ENCODE assay signal across 8 cellular contexts in the genomic region with DNA sequence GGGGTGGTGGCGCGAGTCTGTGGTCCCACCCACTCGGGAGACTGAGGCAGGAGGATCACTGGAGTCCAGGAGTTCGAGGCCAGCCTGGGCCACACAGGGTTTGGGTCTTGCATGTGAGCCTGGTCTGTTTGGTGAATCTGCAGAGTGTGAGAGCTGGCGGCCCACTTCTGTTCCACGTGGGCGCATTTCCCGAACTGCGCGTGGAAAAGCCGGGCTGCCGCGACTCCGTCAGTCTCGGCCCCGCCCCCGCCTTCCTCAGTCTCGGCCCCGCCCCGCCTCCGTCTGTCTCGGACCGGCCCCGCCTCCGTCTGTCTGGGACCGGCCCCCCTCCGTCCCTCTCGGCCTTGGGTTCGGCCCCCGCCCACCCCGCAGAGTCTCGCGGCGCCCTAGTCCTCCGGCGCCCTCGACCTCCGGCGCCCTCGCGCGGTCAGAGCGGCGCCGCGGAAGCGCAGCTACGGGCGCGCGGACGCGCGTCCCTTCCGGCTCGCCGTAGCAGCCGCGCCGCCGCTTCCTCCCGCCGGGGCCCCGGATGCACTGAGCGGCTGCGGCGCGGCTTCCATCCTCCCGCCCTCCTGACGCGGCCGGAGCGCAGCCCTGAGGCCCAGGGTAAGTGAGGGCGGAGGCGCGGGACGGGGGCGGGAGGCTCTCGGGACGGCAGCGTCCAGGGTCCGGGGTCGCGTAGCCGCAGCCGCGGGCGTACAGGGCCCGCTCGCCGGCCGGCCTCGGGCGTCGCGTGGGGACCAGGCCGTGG. TPM values are rescaled to one million over a fixed set of nuclear protein-coding genes. Genes with fewer than 3 reads are reported as not detected.
DNase-seq lines count a peak whose midpoint lies in the region; ATAC-seq and TF ChIP-seq lines count a peak whose summit lies in the region.

A gene with protein sequence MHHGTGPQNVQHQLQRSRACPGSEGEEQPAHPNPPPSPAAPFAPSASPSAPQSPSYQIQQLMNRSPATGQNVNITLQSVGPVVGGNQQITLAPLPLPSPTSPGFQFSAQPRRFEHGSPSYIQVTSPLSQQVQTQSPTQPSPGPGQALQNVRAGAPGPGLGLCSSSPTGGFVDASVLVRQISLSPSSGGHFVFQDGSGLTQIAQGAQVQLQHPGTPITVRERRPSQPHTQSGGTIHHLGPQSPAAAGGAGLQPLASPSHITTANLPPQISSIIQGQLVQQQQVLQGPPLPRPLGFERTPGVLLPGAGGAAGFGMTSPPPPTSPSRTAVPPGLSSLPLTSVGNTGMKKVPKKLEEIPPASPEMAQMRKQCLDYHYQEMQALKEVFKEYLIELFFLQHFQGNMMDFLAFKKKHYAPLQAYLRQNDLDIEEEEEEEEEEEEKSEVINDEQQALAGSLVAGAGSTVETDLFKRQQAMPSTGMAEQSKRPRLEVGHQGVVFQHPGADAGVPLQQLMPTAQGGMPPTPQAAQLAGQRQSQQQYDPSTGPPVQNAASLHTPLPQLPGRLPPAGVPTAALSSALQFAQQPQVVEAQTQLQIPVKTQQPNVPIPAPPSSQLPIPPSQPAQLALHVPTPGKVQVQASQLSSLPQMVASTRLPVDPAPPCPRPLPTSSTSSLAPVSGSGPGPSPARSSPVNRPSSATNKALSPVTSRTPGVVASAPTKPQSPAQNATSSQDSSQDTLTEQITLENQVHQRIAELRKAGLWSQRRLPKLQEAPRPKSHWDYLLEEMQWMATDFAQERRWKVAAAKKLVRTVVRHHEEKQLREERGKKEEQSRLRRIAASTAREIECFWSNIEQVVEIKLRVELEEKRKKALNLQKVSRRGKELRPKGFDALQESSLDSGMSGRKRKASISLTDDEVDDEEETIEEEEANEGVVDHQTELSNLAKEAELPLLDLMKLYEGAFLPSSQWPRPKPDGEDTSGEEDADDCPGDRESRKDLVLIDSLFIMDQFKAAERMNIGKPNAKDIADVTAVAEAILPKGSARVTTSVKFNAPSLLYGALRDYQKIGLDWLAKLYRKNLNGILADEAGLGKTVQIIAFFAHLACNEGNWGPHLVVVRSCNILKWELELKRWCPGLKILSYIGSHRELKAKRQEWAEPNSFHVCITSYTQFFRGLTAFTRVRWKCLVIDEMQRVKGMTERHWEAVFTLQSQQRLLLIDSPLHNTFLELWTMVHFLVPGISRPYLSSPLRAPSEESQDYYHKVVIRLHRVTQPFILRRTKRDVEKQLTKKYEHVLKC (N-terminal part only) (plus strand): TSS at position 512 of the 751 bp plus-strand sequence. CDS start 10,678 bp downstream, outside the sequence.

- H3K27me3 Mint-ChIP-seq in T-cell = no peaks in the 10 kb centered on the region
- H3K27me3 Mint-ChIP-seq in progenitor cell of endocrine pancreas = no peaks in the 10 kb centered on the region

- peak within 1 kb of the TSS; percentile 89 to 93 (median 91) for H3K4me3 Mint-ChIP-seq in T-cell
- H3K4me3 Mint-ChIP-seq in progenitor cell of endocrine pancreas (ENCODE audit: low read depth) = peak within 1 kb of the TSS; percentile 90

- DNase-seq in NCI-H1436 treated with DMSO at 0.1 percent for 48 hours (lab: John Stamatoyannopoulos, UW) (peak; percentile 15), T-cell (peak; percentile 71 to 96 (median 84)), heart right ventricle (peak; percentile 96 to 97), progenitor cell of endocrine pancreas (ENCODE audit: low spot score, unreplicated experiment) (peak; percentile 88), upper lobe of right lung (peak; percentile 99)

- H3K27me3 ChIP-seq in heart right ventricle = no peaks in the 10 kb centered on the region
- no peaks in the 10 kb centered on the region for H3K27me3 ChIP-seq in upper lobe of right lung

- H3K9me3 ChIP-seq in heart right ventricle (no peaks in the 10 kb centered on the region), upper lobe of right lung (no peaks in the 10 kb centered on the region)

- H3K4me3 ChIP-seq in heart right ventricle (peak within 1 kb of the TSS; percentile 76 to 100 (median 92)), upper lobe of right lung (peak within 1 kb of the TSS; percentile 90)

- intact Hi-C loops in heart right ventricle (cut with DNase I) = loop anchor here in 6 of 10 donors (1.0 to 10.0 kb wide), 8 partner anchors 20 to 235 kb away; a partner anchor contains a TSS
- intact Hi-C loops in upper lobe of right lung (cut with DNase I) = no loop called here

- H3K36me3 ChIP-seq in heart right ventricle (peaks cover 0 to 5% (median 0%) of the 10 kb centered on the region in 9 donors), upper lobe of right lung (no peaks in the 10 kb centered on the region)

- WGBS in adipose tissue, 3 donors = 2 to 4% (median 2%) methylated on average over 45 to 97 of the region's 97 CpGs
- WGBS in heart right ventricle, 2 donors = 2 to 3% methylated on average over 72 to 97 of the region's 97 CpGs

- ATAC-seq in HG02798 (IDR thresholded peaks at IDR 0.05; ENCODE audit: poor library complexity, unreplicated experiment) (peak; percentile 94), T-cell (replicated peaks in 1 of 4) (peak; percentile 89 to 96 (median 94)), heart right ventricle (peak; percentile 98 to 99 (median 99)), upper lobe of right lung (peak; percentile 99)

- H3K4me1 ChIP-seq in heart right ventricle (peaks cover 4 to 50% (median 29%) of the 10 kb centered on the region in 9 donors), upper lobe of right lung (peaks cover 18% of the 10 kb centered on the region)

- H3K4me1 Mint-ChIP-seq in T-cell (peaks cover 28 to 44% (median 43%) of the 10 kb centered on the region in 3 donors), progenitor cell of endocrine pancreas (ENCODE audit: low read depth) (no peaks in the 10 kb centered on the region)

- CTCF ChIA-PET in T-cell (lab: Charles Lee) = interaction anchor here (0.5 to 1.8 kb wide), 6 partner anchors 10 to 1141 kb away, joined by 3 to 9 read pairs (median 4); no protein-coding TSS in a partner anchor

- H3K27ac Mint-ChIP-seq in T-cell (peak within 1 kb of the TSS; percentile 87 to 90), progenitor cell of endocrine pancreas (peak within 1 kb of the TSS; percentile 92)

- TF ChIP-seq CTCF in GM12874 (IDR thresholded peaks at IDR 0.05; ENCODE audit: insufficient read depth, low read depth, low read length) = peak; percentile 75
- TF ChIP-seq CTCF in heart right ventricle (IDR thresholded peaks at IDR 0.05) = peak; percentile 17 to 77 (median 60)
- peak; percentile 60 for TF ChIP-seq CTCF in progenitor cell of endocrine pancreas (IDR thresholded peaks at IDR 0.05; ENCODE audit: unreplicated experiment)
- TF ChIP-seq CTCF in upper lobe of right lung (IDR thresholded peaks at IDR 0.05) = peak; percentile 39

- POLR2A ChIA-PET in T-cell (lab: Charles Lee) = interaction anchor here (0.6 to 0.9 kb wide), 3 partner anchors 32 to 106 kb away, joined by 3 to 9 read pairs (median 3); no protein-coding TSS in a partner anchor

- peaks cover 7% of the 10 kb centered on the region for H3K36me3 Mint-ChIP-seq in T-cell
- H3K36me3 Mint-ChIP-seq in progenitor cell of endocrine pancreas (ENCODE audit: insufficient read depth) = peaks cover 3% of the 10 kb centered on the region

- H3K27ac ChIP-seq in adipose tissue (ENCODE audit: low read depth, low read length) (peak within 1 kb of the TSS; percentile 57), heart right ventricle (peak within 1 kb of the TSS; percentile 58 to 92 (median 80)), upper lobe of right lung (peak within 1 kb of the TSS; percentile 77)

- no peaks in the 10 kb centered on the region for H3K9me3 Mint-ChIP-seq in T-cell
- H3K9me3 Mint-ChIP-seq in progenitor cell of endocrine pancreas (ENCODE audit: low read depth) = no peaks in the 10 kb centered on the region

RNA-seq across cellular contexts. Expression of the gene that starts here (rescaled TPM):
- total RNA-seq in T-cell (10 to 100 TPM; 75.7 to 84.3 (median 79.2) TPM), heart right ventricle (10 to 100 TPM; 14.1 to 20.5 (median 19.3) TPM), progenitor cell of endocrine pancreas (63.0 and 66.6 TPM in 2 replicates), upper lobe of right lung (41.4 TPM)
- polyA plus RNA-seq in adipose tissue (10 to 100 TPM in 2 of 3 donors, 1 to 10 TPM in 1; 6.1 to 14.3 (median 11.0) TPM), heart right ventricle (10 to 100 TPM in 1 of 2 donors, 1 to 10 TPM in 1; 6.6 to 18.9 TPM)

Comparison
In these comparisons a context has a peak if more than half of its experiments do, and no peak if none do; other contexts are left out.
1. Peak in every context shown above with its lines: DNase-seq, ATAC-seq, H3K4me3 ChIP-seq and H3K27ac ChIP-seq.
2. DNase-seq: peak in every context shown above with its lines; median percentile 99 in upper lobe of right lung; 96 in heart right ventricle; 88 in progenitor cell of endocrine pancreas; 84 in T-cell; 15 in NCI-H1436 treated with DMSO at 0.1 percent for 48 hours.